ENCODE assay signal across 1 cellular context in genomic region chr1:25255711-25256577, GRCh38.
TF ChIP-seq lines count a peak whose summit lies in the region.

No MANE protein-coding gene starts in this region.

TF ChIP-seq in WTC11, 78 proteins besides CTCF, POLR2A, EP300 and RAD21 (continued from another document):
- TF ChIP-seq PREB (CRISPR knock-in tag; IDR thresholded peaks at IDR 0.05; ENCODE audit: borderline replicate concordance): no peak
- TF ChIP-seq, protein P1, sequence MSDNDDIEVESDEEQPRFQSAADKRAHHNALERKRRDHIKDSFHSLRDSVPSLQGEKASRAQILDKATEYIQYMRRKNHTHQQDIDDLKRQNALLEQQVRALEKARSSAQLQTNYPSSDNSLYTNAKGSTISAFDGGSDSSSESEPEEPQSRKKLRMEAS (CRISPR knock-in tag; IDR thresholded peaks at IDR 0.05): no peak
TF ChIP-seq in WTC11: peak in this region for 0.
